In the genomic region with DNA sequence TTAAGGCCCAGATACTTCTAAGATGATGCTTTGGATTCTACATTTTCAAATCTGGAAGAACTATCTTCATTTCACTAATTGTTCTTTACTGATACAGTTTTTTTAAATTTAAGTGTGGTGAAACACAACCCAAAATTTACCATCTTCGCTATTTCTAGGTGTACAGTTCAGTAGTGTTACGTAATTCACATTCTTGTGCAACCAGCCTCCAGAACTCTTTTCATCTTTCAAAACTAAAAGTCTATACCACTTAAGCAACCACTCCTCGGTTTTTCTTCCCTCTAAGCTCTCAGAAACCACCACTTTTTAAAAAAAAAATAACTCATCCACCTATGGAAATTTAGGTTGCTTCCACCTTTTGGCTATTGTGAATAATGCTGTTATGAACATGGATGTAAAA, we compare ENCODE assay signal across 24 cellular contexts.
"Had no signal": no experiment of that assay in that cellular context is flagged by ENCODE, and none has a peak within 500 bp of the region (broad histone marks: within the 10 kb centered on the region; RNA-seq: fewer than 3 reads in every experiment).

No MANE protein-coding gene starts in this region.

- H3K36me3 ChIP-seq: adrenal gland, gastroesophageal sphincter, heart left ventricle, neutrophil, sigmoid colon, stomach had no signal

- H3K4me3 ChIP-seq: adrenal gland, gastroesophageal sphincter, heart left ventricle, lung, sigmoid colon, stomach, testis had no signal

- H3K4me3 Mint-ChIP-seq: activated naive CD4-positive, alpha-beta T cell treated with anti-CD3 and anti-CD28 coated beads, Interleukin-2, amount 50 U/mL, for 24 hours; activated T-cell treated with anti-CD3 and anti-CD28 coated beads, Interleukin-2, amount 50 U/mL, for 72 hours; mesothelial cell of epicardium; natural killer cell treated with Interleukin-12 subunit alpha and Interleukin-12 subunit beta and Interleukin-15 and Interleukin-18, amount 100 ng/mL, for 72 hours; stimulated activated effector memory CD8-positive, alpha-beta T cell treated with anti-CD3 and anti-CD28 coated beads, Interleukin-12 subunit alpha, Interleukin-12 subunit beta, amount 100 ng/mL, for 72 hours; type B pancreatic cell had no signal

- H3K9me3 Mint-ChIP-seq: activated naive CD4-positive, alpha-beta T cell treated with anti-CD3 and anti-CD28 coated beads, Interleukin-2, amount 50 U/mL, for 24 hours; activated T-cell treated with anti-CD3 and anti-CD28 coated beads, Interleukin-2, amount 50 U/mL, for 72 hours; mesothelial cell of epicardium; stimulated activated effector memory CD8-positive, alpha-beta T cell treated with anti-CD3 and anti-CD28 coated beads, Interleukin-12 subunit alpha, Interleukin-12 subunit beta, amount 100 ng/mL, for 72 hours; type B pancreatic cell had no signal

- FAIRE-seq: bronchial epithelial cell, kidney had no signal

- H3K36me3 Mint-ChIP-seq: activated naive CD4-positive, alpha-beta T cell treated with anti-CD3 and anti-CD28 coated beads, Interleukin-2, amount 50 U/mL, for 24 hours; mesothelial cell of epicardium; natural killer cell treated with Interleukin-12 subunit alpha and Interleukin-12 subunit beta and Interleukin-15 and Interleukin-18, amount 100 ng/mL, for 72 hours; stimulated activated effector memory CD8-positive, alpha-beta T cell treated with anti-CD3 and anti-CD28 coated beads, Interleukin-12 subunit alpha, Interleukin-12 subunit beta, amount 100 ng/mL, for 72 hours; type B pancreatic cell had no signal

- H3K27me3 ChIP-seq: adrenal gland, gastroesophageal sphincter, neutrophil, sigmoid colon, stomach, testis had no signal

- H3K79me2 ChIP-seq: parathyroid adenoma had no signal

- H3K4me1 ChIP-seq: adrenal gland, gastroesophageal sphincter, heart left ventricle, parathyroid adenoma, sigmoid colon, stomach, testis had no signal

- DNase-seq: activated CD4-positive, alpha-beta T cell treated with anti-CD3 and anti-CD28 coated beads for 1 hour; activated CD4-positive, alpha-beta T cell treated with anti-CD3 and anti-CD28 coated beads, Interleukin-2, amount 50 U/mL, for 4 hours; activated effector memory CD4-positive, alpha-beta T cell treated with anti-CD3 and anti-CD28 coated beads, Interleukin-2, amount 50 U/mL, for 16 hours; activated T-cell treated with anti-CD3 and anti-CD28 coated beads, Interleukin-2, amount 50 U/mL, for 72 hours; adrenal gland; cerebellar nuclear complex; effector CD8-positive, alpha-beta T cell; heart left ventricle; kidney; sigmoid colon; stimulated activated CD4-positive, alpha-beta T cell treated with anti-CD3 and anti-CD28 coated beads, Interleukin-4, amount 100 ng/mL, for 24 hours; stomach; testis had no signal

- H3K27me3 Mint-ChIP-seq: type B pancreatic cell had no signal

- H2AFZ ChIP-seq: parathyroid adenoma had no signal

- H3K9ac ChIP-seq: parathyroid adenoma had no signal

- H3K27ac Mint-ChIP-seq: activated naive CD4-positive, alpha-beta T cell treated with anti-CD3 and anti-CD28 coated beads, Interleukin-2, amount 50 U/mL, for 24 hours; activated T-cell treated with anti-CD3 and anti-CD28 coated beads, Interleukin-2, amount 50 U/mL, for 72 hours; mesothelial cell of epicardium; natural killer cell treated with Interleukin-12 subunit alpha and Interleukin-12 subunit beta and Interleukin-15 and Interleukin-18, amount 100 ng/mL, for 72 hours; stimulated activated effector memory CD8-positive, alpha-beta T cell treated with anti-CD3 and anti-CD28 coated beads, Interleukin-12 subunit alpha, Interleukin-12 subunit beta, amount 100 ng/mL, for 72 hours; type B pancreatic cell had no signal

- H3K4me1 Mint-ChIP-seq: activated naive CD4-positive, alpha-beta T cell treated with anti-CD3 and anti-CD28 coated beads, Interleukin-2, amount 50 U/mL, for 24 hours; mesothelial cell of epicardium; stimulated activated effector memory CD8-positive, alpha-beta T cell treated with anti-CD3 and anti-CD28 coated beads, Interleukin-12 subunit alpha, Interleukin-12 subunit beta, amount 100 ng/mL, for 72 hours had no signal

- H3K27ac ChIP-seq: adrenal gland, gastroesophageal sphincter, heart left ventricle, neutrophil, parathyroid adenoma, sigmoid colon, stomach, testis, VCaP had no signal

- H3K9me3 ChIP-seq: adrenal gland, gastroesophageal sphincter, heart left ventricle, neutrophil, sigmoid colon, stomach, testis had no signal
